Comparison of ENCODE assay signal across 8 cellular contexts in genomic region chr20:35954907-35955251, GRCh38. TPM values are rescaled to one million over a fixed set of nuclear protein-coding genes. Genes with fewer than 3 reads are reported as not detected.
DNase-seq lines count a peak whose midpoint lies in the region; ATAC-seq and TF ChIP-seq lines count a peak whose summit lies in the region.

No MANE protein-coding gene starts in this region.

- H3K18ac ChIP-seq in H9 (ENCODE audit: insufficient read length, low read depth, low read length): peak overlapping the region; percentile 66

- H3K23ac ChIP-seq in H9 (ENCODE audit: insufficient read length, low read depth, low read length): no peak overlapping the region

- no peak overlapping the region for H2BK20ac ChIP-seq in H9 (ENCODE audit: low read depth, low read length, poor library complexity, severe bottlenecking)

- ATAC-seq in naive B cell (ENCODE audit: low read depth in 2 of 2) (peak in 1 of 2 donors; percentile 5), GM21619 (IDR thresholded peaks at IDR 0.05; ENCODE audit: unreplicated experiment) (no peak)

- no peaks in the 10 kb centered on the region for H3K79me1 ChIP-seq in H9 (ENCODE audit: insufficient read depth, low read depth, low read length, poor library complexity, severe bottlenecking)

- H3K9ac ChIP-seq in H9 (ENCODE audit: extremely low read depth, insufficient read length, low read length) (peak overlapping the region; percentile 68), endodermal cell (ENCODE audit: extremely low read depth, low read length, poor library complexity, severe bottlenecking) (peak overlapping the region; percentile 96)

- H3T11ph ChIP-seq in H9 (ENCODE audit: low read length): no peak overlapping the region

- WGBS in H9 (ENCODE audit: extremely low coverage, insufficient read length, low lambda C conversion rate): no CpG with 5 or more reads among the region's 19 CpGs
- WGBS in endodermal cell (ENCODE audit: insufficient coverage in 1 of 2, insufficient read length in 1 of 2), 2 experiments: 11% methylated on average over 18 to 19 of the region's 19 CpGs

- no peak overlapping the region for H2AK5ac ChIP-seq in H9 (ENCODE audit: insufficient read length, low read length)

- H3K79me2 ChIP-seq in H9 (ENCODE audit: insufficient read depth, low read length): 0 out of 2 replicates have a peak, but pooled peaks cover 2% of the 10 kb centered on the region

- H3K27me3 Mint-ChIP-seq in H9 (ENCODE audit: low read depth): no peaks in the 10 kb centered on the region; the same call in 1 of the 2 replicates
- H3K27me3 Mint-ChIP-seq in endodermal cell (ENCODE audit: insufficient read depth): peaks cover 23% of the 10 kb centered on the region
- H3K27me3 Mint-ChIP-seq in naive B cell: no peaks in the 10 kb centered on the region

- H2BK120ac ChIP-seq in H9 (ENCODE audit: low read depth, low read length, poor library complexity, severe bottlenecking): no peak overlapping the region

- H3K4me1 ChIP-seq in H9 (ENCODE audit: insufficient read depth, low read length) (no peaks in the 10 kb centered on the region), endodermal cell (ENCODE audit: control insufficient read depth, insufficient read depth, low read length) (no peaks in the 10 kb centered on the region)

- H3K4me3 Mint-ChIP-seq in H9 (peak overlapping the region; percentile 90 to 98), endodermal cell (peak overlapping the region; percentile 89), naive B cell (peak overlapping the region; percentile 95 to 100 (median 99))

- H3K4me2 ChIP-seq in H9 (ENCODE audit: insufficient read depth, insufficient read length, low read length): peak overlapping the region; percentile 94

- TF ChIP-seq CTCF in H9 (conservative IDR thresholded peaks at IDR 0.05): no peak
- no peak for TF ChIP-seq CTCF in endodermal cell (conservative IDR thresholded peaks at IDR 0.05)

- H3K56ac ChIP-seq in H9 (ENCODE audit: insufficient read length, low read depth, low read length): no peak overlapping the region

- H3K9me3 ChIP-seq in H9 (ENCODE audit: control insufficient read depth, low read depth, low read length): no peaks in the 10 kb centered on the region
- H3K9me3 ChIP-seq in endodermal cell (ENCODE audit: control insufficient read depth, low read length): no peaks in the 10 kb centered on the region

- no peak overlapping the region for H2BK12ac ChIP-seq in H9 (ENCODE audit: insufficient read length, low read depth, low read length)

- H3K14ac ChIP-seq in H9 (ENCODE audit: insufficient read depth, low read length): peak overlapping the region; percentile 83

- H4K20me1 ChIP-seq in H9 (ENCODE audit: control insufficient read depth, insufficient read depth, insufficient read length): no peaks in the 10 kb centered on the region

- no peak overlapping the region for H4K91ac ChIP-seq in H9 (ENCODE audit: insufficient read length, low read depth, low read length)

- H3K36me3 Mint-ChIP-seq in H9 (ENCODE audit: insufficient read depth in 1 of 3, low read depth in 3 of 3): no peaks in the 10 kb centered on the region; a peak in 1 of 7 replicates
- H3K36me3 Mint-ChIP-seq in endodermal cell (ENCODE audit: low read depth): peaks cover 2% of the 10 kb centered on the region
- peaks cover 7 to 10% of the 10 kb centered on the region in 2 donors for H3K36me3 Mint-ChIP-seq in naive B cell

- H2BK15ac ChIP-seq in H9 (ENCODE audit: low read depth, low read length): no peak overlapping the region

- H3K4me1 Mint-ChIP-seq in H9: peaks cover 9% of the 10 kb centered on the region in 2 experiments
- peaks cover 9% of the 10 kb centered on the region for H3K4me1 Mint-ChIP-seq in endodermal cell
- peaks cover 8 to 17% (median 11%) of the 10 kb centered on the region in 3 donors for H3K4me1 Mint-ChIP-seq in naive B cell

- H3K9me3 Mint-ChIP-seq in H9 (no peaks in the 10 kb centered on the region), endodermal cell (no peaks in the 10 kb centered on the region), naive B cell (peaks cover 0 to 8% (median 4%) of the 10 kb centered on the region in 7 donors)

- no peak overlapping the region for H4K5ac ChIP-seq in H9 (ENCODE audit: insufficient read length, low read depth, low read length)

- H3K27me3 ChIP-seq in H9 (ENCODE audit: insufficient read depth, low read length): 0 out of 2 replicates have a peak, but pooled peaks cover 1% of the 10 kb centered on the region
- H3K27me3 ChIP-seq in endodermal cell (ENCODE audit: control insufficient read depth, insufficient read depth, low read length, poor library complexity, severe bottlenecking): peaks cover 1% of the 10 kb centered on the region

- H3K27ac ChIP-seq in H9 (ENCODE audit: insufficient read length, low read depth, low read length): peak overlapping the region; percentile 45
- peak overlapping the region; percentile 10 for H3K27ac ChIP-seq in endodermal cell (ENCODE audit: low read depth, low read length)

- H4K8ac ChIP-seq in H9 (replicated peaks; ENCODE audit: insufficient read length, low read depth, low read length): no peak overlapping the region

- H3K36me3 ChIP-seq in endodermal cell (ENCODE audit: control insufficient read depth, insufficient read depth, low read length): peaks cover 6% of the 10 kb centered on the region

- no peak overlapping the region for H3K4ac ChIP-seq in H9 (ENCODE audit: low read depth, low read length)

- H3K27ac Mint-ChIP-seq in H9 (peak overlapping the region; percentile 97 to 98 (median 98)), endodermal cell (peak overlapping the region; percentile 99), naive B cell (peak overlapping the region; percentile 98 to 100 (median 99))

- H2BK5ac ChIP-seq in H9 (ENCODE audit: insufficient read length, low read length): no peak overlapping the region

- DNase-seq in COLO829 (ENCODE audit: low spot score) (peak; percentile 57), H9 (no peak), SW 1271 (lab: John Stamatoyannopoulos, UW) (peak; percentile 86 to 87), endodermal cell (no peak), naive B cell (no peak), NCI-H128 (lab: John Stamatoyannopoulos, UW; ENCODE audit: unreplicated experiment) (no peak)
- DNase-seq in activated CD4-positive, CD25-positive, alpha-beta regulatory T cell treated with anti-CD3 and anti-CD28 coated beads, Interleukin-2, amount 50 U/mL, for 72 hours: no peak

- H2AFZ ChIP-seq in H9 (ENCODE audit: low read length): peak overlapping the region; percentile 7

- H3K4me3 ChIP-seq in endodermal cell (ENCODE audit: low read length): peak overlapping the region; percentile 94

- H3K23me2 ChIP-seq in H9 (ENCODE audit: insufficient read length, low read depth, low read length, poor library complexity, severe bottlenecking): peaks cover 12% of the 10 kb centered on the region

RNA-seq across cellular contexts. Expression of gene SCAND1, which starts 0.6 kb away (rescaled TPM):
- total RNA-seq in H9 (2021): 59.1 and 60.5 TPM in 2 replicates
- total RNA-seq in endodermal cell: 10 to 100 TPM; 56.3 to 59.5 TPM
- 61.7 TPM for polyA plus RNA-seq in endodermal cell (2013, experiment 1 of 2)
- 57.4 TPM for polyA plus RNA-seq in endodermal cell (2013, experiment 2 of 2)
- polyA plus RNA-seq in naive B cell (ENCODE audit: low read depth in 6 of 6): 100 to 1,000 TPM; 166 to 223 (median 192) TPM

RNA-seq across cellular contexts. Expression of gene CNBD2, which starts 13.5 kb away (rescaled TPM):
- total RNA-seq in H9 (2021) (2.3 and 3.1 TPM in 2 replicates), endodermal cell (1 to 10 TPM; 1.3 to 1.9 TPM)
- polyA plus RNA-seq in endodermal cell (2013, experiment 1 of 2): 2.4 TPM
- 4.2 TPM for polyA plus RNA-seq in endodermal cell (2013, experiment 2 of 2)
- 10 to 100 TPM; 13.4 to 23.7 (median 17.5) TPM for polyA plus RNA-seq in naive B cell (ENCODE audit: low read depth in 6 of 6)

Comparison
In these comparisons a context has a peak if more than half of its experiments do, and no peak if none do; other contexts are left out.
1. DNase-seq: peak in COLO829 (single experiment) and SW 1271 (2 of 2); none in H9 (single experiment), endodermal cell (single experiment), naive B cell (single experiment), activated CD4-positive, CD25-positive, alpha-beta regulatory T cell treated with anti-CD3 and anti-CD28 coated beads, Interleukin-2, amount 50 U/mL, for 72 hours (single experiment) and NCI-H128 (single experiment).
2. Peak in every context shown above with its lines, with median percentiles within 50 percentile points of each other: H3K27ac Mint-ChIP-seq and H3K4me3 Mint-ChIP-seq.